ENCODE assay signal across 26 cellular contexts in genomic region chr14:70833884-70834283, GRCh38. TPM values are rescaled to one million over a fixed set of nuclear protein-coding genes. Genes with fewer than 3 reads are reported as not detected.
A peak's percentile ranks its signal among the peaks of the same experiment; 100 is the strongest.
DNase-seq lines count a peak whose midpoint lies in the region; ATAC-seq, FAIRE-seq and TF ChIP-seq lines count a peak whose summit lies in the region.
"Had no signal": no experiment of that assay in that cellular context is flagged by ENCODE, and none has a peak within 500 bp of the region (broad histone marks: within the 10 kb centered on the region; RNA-seq: fewer than 3 reads in every experiment).

No MANE protein-coding gene starts in this region.

- no peak overlapping the region for H3K9ac ChIP-seq in H1 (replicated peaks in 1 of 4; ENCODE audit: extremely low read depth in 1 of 4, low read depth in 3 of 4, low read length in 3 of 4)
- H3K9ac ChIP-seq: BLaER1 had no signal

- H3K4me3 Mint-ChIP-seq in WTC11 (no peak overlapping the region), immature natural killer cell (no peak overlapping the region)
- H3K4me3 Mint-ChIP-seq: CD14-positive monocyte; CD4-positive, alpha-beta memory T cell; CD4-positive, CD25-positive, alpha-beta regulatory T cell; CD8-positive, alpha-beta memory T cell had no signal

- POLR2A ChIA-PET in AG04450 (lab: Yijun Ruan, JAX) (no interaction called here), WTC11 (lab: Charles Lee) (no interaction called here), H1 (lab: Charles Lee; ENCODE audit: partially characterized antibody) (interaction anchor here (1.1 kb wide), 1 partner anchor 12 kb away, joined by 4 read pairs; no protein-coding TSS in a partner anchor)

- H2BK12ac ChIP-seq in H1 (ENCODE audit: low read depth, low read length) = no peak overlapping the region

- no peak for DNase-seq in AG04450 (ENCODE audit: low read depth, low spot score)
- no peak for DNase-seq in WTC11 (ENCODE audit: low spot score)
- DNase-seq in H1 (ENCODE audit: low read depth in 1 of 2, low spot score in 2 of 2) = no peak
- no peak for DNase-seq in transverse colon
- no peak for DNase-seq in immature natural killer cell
- DNase-seq: BE2C; C1 segment of cervical spinal cord; CD4-positive, alpha-beta memory T cell; CD4-positive, CD25-positive, alpha-beta regulatory T cell; CD8-positive, alpha-beta memory T cell; COR-L47; DMS 273 treated with DMSO at 0.1 percent for 48 hours; DMS153; DMS53; DMS79; DND-41; EL; GDM1 had no signal

- H3K18ac ChIP-seq in H1 (ENCODE audit: extremely low read depth, low read length) = no peak overlapping the region

- TF ChIP-seq POLR2A in H1 (IDR thresholded peaks at IDR 0.05; ENCODE audit: control extremely low read depth in 1 of 2, low read depth in 2 of 2, low read length in 2 of 2) (no peak), transverse colon (IDR thresholded peaks at IDR 0.05) (no peak)

- H3K56ac ChIP-seq in H1 (replicated peaks; ENCODE audit: insufficient read length, low read depth, low read length) = no peak overlapping the region

- no peak overlapping the region for H2BK15ac ChIP-seq in H1 (ENCODE audit: low read length)

- H3K27me3 ChIP-seq in AG04450 (ENCODE audit: control insufficient read depth, insufficient read depth, low read length) = peaks cover 2% of the 10 kb centered on the region
- no peaks in the 10 kb centered on the region for H3K27me3 ChIP-seq in H1 (replicated peaks in 1 of 4; ENCODE audit: control insufficient read depth in 3 of 4, extremely low read depth in 1 of 4, insufficient read depth in 3 of 4, low read length in 3 of 4)
- H3K27me3 ChIP-seq in transverse colon = no peaks in the 10 kb centered on the region
- H3K27me3 ChIP-seq: BLaER1 had no signal

- H4K8ac ChIP-seq in H1 (ENCODE audit: extremely low read depth, insufficient read depth, low read length) = no peak overlapping the region

- no peak overlapping the region for H2BK20ac ChIP-seq in H1 (ENCODE audit: low read length)

- no peaks in the 10 kb centered on the region for H3K79me1 ChIP-seq in H1 (ENCODE audit: low read depth, low read length)

- TF ChIP-seq CTCF in AG04450 (IDR thresholded peaks at IDR 0.05; ENCODE audit: low read depth, low read length) = no peak
- TF ChIP-seq CTCF in WTC11 (IDR thresholded peaks at IDR 0.05) = no peak
- TF ChIP-seq CTCF in H1 (IDR thresholded peaks at IDR 0.05; ENCODE audit: control extremely low read depth in 1 of 3, insufficient read depth in 1 of 3, low read depth in 1 of 3, low read length in 3 of 3) = no peak
- no peak for TF ChIP-seq CTCF in transverse colon (IDR thresholded peaks at IDR 0.05)

- no peak overlapping the region for H3K4me2 ChIP-seq in H1 (ENCODE audit: insufficient read depth in 1 of 2, low read depth in 2 of 2, low read length in 2 of 2)
- H3K4me2 ChIP-seq: A549, BLaER1 had no signal

- H3K14ac ChIP-seq in H1 (ENCODE audit: insufficient read length) = no peak overlapping the region

- no peaks in the 10 kb centered on the region; the same call in 1 of the 2 replicates for H3K23me2 ChIP-seq in H1 (ENCODE audit: low read depth, low read length)

- H2AK5ac ChIP-seq in H1 (ENCODE audit: low read depth, low read length) = no peak overlapping the region

- no peak for FAIRE-seq in H1 (lab: Jason Lieb, UNC)
- FAIRE-seq: A549, GM12878, GM12892, GM18507 had no signal

- no peaks in the 10 kb centered on the region for H4K20me1 ChIP-seq in H1 (replicated peaks in 1 of 2; ENCODE audit: control insufficient read depth in 1 of 2, insufficient read depth in 2 of 2, low read length in 2 of 2)
- H4K20me1 ChIP-seq: BLaER1 had no signal

- no peaks in the 10 kb centered on the region for H3K4me1 ChIP-seq in H1 (replicated peaks in 1 of 4; ENCODE audit: control insufficient read depth in 3 of 4, insufficient read depth in 4 of 4, low read length in 3 of 4)
- H3K4me1 ChIP-seq in transverse colon = peaks cover 0 to 14% (median 0%) of the 10 kb centered on the region in 4 donors
- H3K4me1 ChIP-seq: A549, BE2C had no signal

- TF ChIP-seq EP300 in H1 (IDR thresholded peaks at IDR 0.05; ENCODE audit: borderline replicate concordance in 1 of 2, low read depth in 2 of 2, low read length in 2 of 2) = no peak
- no peak for TF ChIP-seq EP300 in transverse colon (IDR thresholded peaks at IDR 0.05; ENCODE audit: low read depth)

- no peak overlapping the region for H2AFZ ChIP-seq in H1 (ENCODE audit: low read length)

- TF ChIP-seq RAD21 in H1 (IDR thresholded peaks at IDR 0.05 in 1 of 2, conservative IDR thresholded peaks at IDR 0.05 in 1 of 2; ENCODE audit: low read depth in 2 of 2, low read length in 2 of 2) = no peak

- no peak overlapping the region for H2BK120ac ChIP-seq in H1 (replicated peaks; ENCODE audit: low read depth, low read length)

- no peak overlapping the region for H3K23ac ChIP-seq in H1 (ENCODE audit: insufficient read length)

- H3K4me3 ChIP-seq in AG04450 (ENCODE audit: low read depth, low read length) (no peak overlapping the region), H1 (ENCODE audit: extremely low read depth in 1 of 4, insufficient read depth in 2 of 4, low read depth in 3 of 4, low read length in 4 of 4) (no peak overlapping the region), transverse colon (no peak overlapping the region)
- H3K4me3 ChIP-seq: A549, BLaER1, GM12878 had no signal

- intact Hi-C loops in transverse colon (cut with DNase I; ENCODE audit: low total_unique reads) = no loop called here

- no peak overlapping the region for H2BK5ac ChIP-seq in H1 (ENCODE audit: low read depth, low read length)

- CTCF ChIA-PET in AG04450 (lab: Charles Lee) = no interaction called here
- CTCF ChIA-PET in WTC11 (lab: Charles Lee) = no interaction called here
- CTCF ChIA-PET in H1 (lab: Charles Lee; ENCODE audit: partially characterized antibody) = interaction anchor here (2.4 to 2.8 kb wide), 2 partner anchors 10 to 12 kb away, joined by 9 to 10 read pairs; no protein-coding TSS in a partner anchor

- H3K9me3 ChIP-seq in AG04450 (ENCODE audit: control insufficient read depth, insufficient read depth, low read length) (no peaks in the 10 kb centered on the region), H1 (ENCODE audit: insufficient read depth in 2 of 2, low read depth in 1 of 2, low read length in 1 of 2) (peaks cover 4 to 21% of the 10 kb centered on the region in 2 experiments), transverse colon (no peaks in the 10 kb centered on the region)
- H3K9me3 ChIP-seq: A549, BE2C had no signal

- H3K4ac ChIP-seq in H1 (replicated peaks; ENCODE audit: insufficient read length, low read depth, low read length) = no peak overlapping the region

- H3K36me3 Mint-ChIP-seq in WTC11 (peaks cover 20% of the 10 kb centered on the region), immature natural killer cell (peaks cover 0 to 4% (median 0%) of the 10 kb centered on the region in 3 donors)
- H3K36me3 Mint-ChIP-seq: CD14-positive monocyte; CD4-positive, CD25-positive, alpha-beta regulatory T cell had no signal

- H4K5ac ChIP-seq in H1 (ENCODE audit: insufficient read length, low read depth, low read length) = no peak overlapping the region

- ATAC-seq in WTC11 (no peak), HG03469 (IDR thresholded peaks at IDR 0.05; ENCODE audit: unreplicated experiment) (no peak)
- ATAC-seq: A549, GM12878 had no signal

- no peaks in the 10 kb centered on the region for H3K4me1 Mint-ChIP-seq in WTC11
- H3K4me1 Mint-ChIP-seq in immature natural killer cell = no peaks in the 10 kb centered on the region
- H3K4me1 Mint-ChIP-seq: CD14-positive monocyte; CD4-positive, alpha-beta memory T cell; CD8-positive, alpha-beta memory T cell had no signal

- H4K91ac ChIP-seq in H1 (replicated peaks; ENCODE audit: insufficient read length, low read length) = no peak overlapping the region

- H3K36me3 ChIP-seq in H1 (ENCODE audit: control insufficient read depth in 2 of 4, insufficient read depth in 4 of 4, low read length in 3 of 4) (no peaks in the 10 kb centered on the region; a peak in 1 of 8 replicates), transverse colon (no peaks in the 10 kb centered on the region)
- H3K36me3 ChIP-seq: BE2C, BLaER1 had no signal

- peak overlapping the region; percentile 3 for H3K27ac ChIP-seq in AG04450 (ENCODE audit: low read depth, low read length)
- no peak overlapping the region for H3K27ac ChIP-seq in H1 (ENCODE audit: low read depth, low read length)
- no peak overlapping the region for H3K27ac ChIP-seq in transverse colon
- H3K27ac ChIP-seq: 22Rv1, A549, BLaER1 had no signal

- H3K27me3 Mint-ChIP-seq in WTC11 (ENCODE audit: low read depth) (no peaks in the 10 kb centered on the region; the same call in 1 of the 2 replicates), immature natural killer cell (ENCODE audit: low read depth in 3 of 3) (peaks cover 0 to 8% (median 7%) of the 10 kb centered on the region in 3 donors)
- H3K27me3 Mint-ChIP-seq: CD8-positive, alpha-beta memory T cell had no signal

- in situ Hi-C loops in transverse colon (cut with MboI; ENCODE audit: low pct_ligation_motif_present in 1 of 4, low pct_unique_long_range_greater_than_20kb in 1 of 4, low sequenced_read_pairs in 3 of 4) = no loop called here

- no peaks in the 10 kb centered on the region for H3K79me2 ChIP-seq in H1 (ENCODE audit: control insufficient read depth in 1 of 2, insufficient read depth in 2 of 2, low read length in 2 of 2)

- peaks cover 36% of the 10 kb centered on the region for H3K9me3 Mint-ChIP-seq in WTC11
- peaks cover 0 to 8% (median 0%) of the 10 kb centered on the region in 6 donors for H3K9me3 Mint-ChIP-seq in immature natural killer cell

- WGBS in H1 (ENCODE audit: extremely low coverage in 1 of 2, insufficient coverage in 1 of 2, insufficient read length in 1 of 2, insufficient replicate concordance in 2 of 2, low coverage in 1 of 2, low lambda C conversion rate in 2 of 2, missing lambda C conversion rate in 1 of 2), 2 experiments = 89% methylated on average over 5 of the region's 5 CpGs; no CpG with 5 or more reads in 1 of the 2 experiments
- 95 to 96% methylated on average over 5 of the region's 5 CpGs for WGBS in transverse colon (ENCODE audit: low coverage in 1 of 2), 2 donors

- no peak overlapping the region for H3K27ac Mint-ChIP-seq in WTC11
- no peak overlapping the region for H3K27ac Mint-ChIP-seq in immature natural killer cell
- H3K27ac Mint-ChIP-seq: CD4-positive, CD25-positive, alpha-beta regulatory T cell had no signal

RNA-seq across cellular contexts. Expression of gene MAP3K9, which starts 24.6 kb away (rescaled TPM):
- 0.22 and 0.24 TPM in 2 replicates for polyA plus RNA-seq in AG04450 (2011; rRNA removed)
- 0.30 and 0.51 TPM in 2 replicates for polyA minus RNA-seq in AG04450 (2011; rRNA and poly(A)+ RNA removed)
- 28.0 to 29.6 TPM (median 29.4 TPM) in 3 replicates for total RNA-seq in WTC11 (2021)
- total RNA-seq in H1 (2021; fragmentation: NEBNext Ultra II Directional; extraction: Animal tissue kit (Norgen Biotek cat#: 25700)) = 23.7 and 24.7 TPM in 2 replicates
- 9.7 and 9.8 TPM in 2 replicates for polyA plus RNA-seq in H1 (2011; rRNA removed)
- 8.2 TPM for polyA plus RNA-seq in H1 (2011; cell fraction: cytosol; rRNA removed)
- 13.6 TPM for polyA plus RNA-seq in H1 (2011; cell fraction: nucleus; rRNA removed)
- 8.7 to 11.5 TPM (median 10.7 TPM) in 4 replicates for polyA plus RNA-seq in H1 (2012, experiment 1 of 2)
- 4.5 TPM for polyA plus RNA-seq in H1 (2012, experiment 2 of 2)
- polyA plus RNA-seq in H1 (2013, experiment 1 of 2) = 7.5 TPM
- 7.0 TPM for polyA plus RNA-seq in H1 (2013, experiment 2 of 2)
- 26.2 and 26.8 TPM in 2 replicates for polyA minus RNA-seq in H1 (2011; rRNA and poly(A)+ RNA removed)
- polyA minus RNA-seq in H1 (2011; cell fraction: cytosol; rRNA and poly(A)+ RNA removed) = 13.5 TPM
- 16.0 TPM for polyA minus RNA-seq in H1 (2011; cell fraction: nucleus; rRNA and poly(A)+ RNA removed)
- total RNA-seq in transverse colon = 10 to 100 TPM in 1 of 4 donors, 1 to 10 TPM in 3; 5.0 to 12.7 (median 8.3) TPM
- polyA plus RNA-seq in immature natural killer cell = under 1 TPM in 2 of 3 donors, not detected in 1; 0.48 to 0.55 TPM
- polyA plus RNA-seq: CD14-positive monocyte had no signal
